In the genomic region with DNA sequence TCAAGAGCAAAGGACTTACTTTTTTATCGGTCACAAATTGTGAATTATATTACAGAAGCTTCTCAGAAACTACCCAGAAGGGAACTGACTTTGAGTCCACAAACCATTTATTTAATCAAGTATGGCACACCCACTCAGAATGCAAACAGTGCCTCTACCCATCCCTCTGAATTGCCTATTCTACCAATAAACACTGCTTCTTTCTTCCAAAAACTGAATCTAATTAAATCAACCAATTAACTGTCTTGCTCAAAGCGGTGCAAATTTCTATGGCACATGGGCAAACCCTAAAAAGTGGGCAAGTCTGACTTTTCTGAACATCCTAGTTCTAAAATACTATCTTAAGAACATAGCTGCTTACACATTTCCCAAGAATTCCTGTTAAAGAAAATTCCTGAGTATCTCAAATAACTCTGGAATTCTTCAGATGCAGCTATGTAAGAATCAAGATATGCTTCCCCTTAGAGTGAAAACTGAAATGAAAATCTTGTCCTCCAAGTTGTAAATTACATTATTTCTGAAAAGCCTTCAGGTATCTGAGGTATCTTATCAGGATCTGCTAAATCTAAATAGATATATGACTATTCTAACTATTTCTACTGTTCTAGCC, we compare ENCODE assay signal across 15 cellular contexts. TPM values are rescaled to one million over a fixed set of nuclear protein-coding genes. Genes with fewer than 3 reads are reported as not detected.
DNase-seq lines count a peak whose midpoint lies in the region; ATAC-seq and TF ChIP-seq lines count a peak whose summit lies in the region.
"Had no signal": no experiment of that assay in that cellular context is flagged by ENCODE, and none has a peak within 500 bp of the region (broad histone marks: within the 10 kb centered on the region; RNA-seq: fewer than 3 reads in every experiment).

No MANE protein-coding gene starts in this region.

- H3K9me2 ChIP-seq in GM23248 (ENCODE audit: insufficient read depth) (no peaks in the 10 kb centered on the region), SK-N-SH (no peaks in the 10 kb centered on the region)

- H2AFZ ChIP-seq in GM23248 (no peak overlapping the region), SK-N-SH (ENCODE audit: low read depth) (no peak overlapping the region)

- peak; percentile 60 for DNase-seq in GM23248
- DNase-seq in SK-N-SH: no peak
- peak; percentile 52 for DNase-seq in fibroblast of villous mesenchyme (ENCODE audit: low read depth)
- DNase-seq in putamen (ENCODE audit: low spot score): peak; percentile 63
- no peak for DNase-seq in NCI-H2107 (lab: John Stamatoyannopoulos, UW)
- DNase-seq in C1 segment of cervical spinal cord (lab: John Stamatoyannopoulos, UW): no peak
- no peak for DNase-seq in right atrium auricular region (ENCODE audit: low spot score)
- DNase-seq: MM.1S; NCI-H446 treated with DMSO at 0.1 percent for 48 hours; pancreas; SHP77 treated with DMSO at 0.1 percent for 48 hours; stimulated activated CD4-positive, alpha-beta T cell treated with anti-CD3 and anti-CD28 coated beads, Interleukin-4, amount 100 ng/mL, for 24 hours had no signal

- H3K36me3 ChIP-seq in GM23248 (ENCODE audit: low read depth) (no peaks in the 10 kb centered on the region), SK-N-SH (replicated peaks in 1 of 2; ENCODE audit: control insufficient read depth in 1 of 2, insufficient read depth in 2 of 2, low read length in 1 of 2) (peaks cover 0 to 3% of the 10 kb centered on the region in 2 experiments), right atrium auricular region (no peaks in the 10 kb centered on the region)
- H3K36me3 ChIP-seq: pancreas had no signal

- TF ChIP-seq RAD21 in SK-N-SH (IDR thresholded peaks at IDR 0.05; ENCODE audit: low read length): no peak

- POLR2A ChIA-PET in SK-N-SH (lab: Yijun Ruan, JAX): no interaction called here

- peak overlapping the region; percentile 66 for H3K4me2 ChIP-seq in GM23248 (ENCODE audit: unreplicated experiment)
- peak overlapping the region; percentile 84 for H3K4me2 ChIP-seq in SK-N-SH

- TF ChIP-seq EP300 in SK-N-SH (IDR thresholded peaks at IDR 0.05; ENCODE audit: borderline replicate concordance in 1 of 2, low read depth in 1 of 2, low read length in 1 of 2): no peak

- WGBS in GM23248 (ENCODE audit: low coverage in 1 of 2, low lambda C conversion rate in 2 of 2, missing lambda C conversion rate in 2 of 2), 2 experiments: 69 to 75% methylated on average over 2 of the region's 2 CpGs
- 77% methylated on average over 2 of the region's 2 CpGs for WGBS in SK-N-SH (ENCODE audit: low lambda C conversion rate)

- H3K4me1 ChIP-seq in GM23248 (ENCODE audit: insufficient read depth) (peaks cover 35% of the 10 kb centered on the region), SK-N-SH (ENCODE audit: control insufficient read depth in 1 of 2, insufficient read depth in 2 of 2, low read depth in 1 of 2, low read length in 1 of 2) (peaks cover 0 to 20% of the 10 kb centered on the region in 2 experiments; a peak in 3 of 4 replicates), right atrium auricular region (peaks cover 0 to 12% of the 10 kb centered on the region in 2 donors)

- H4K20me1 ChIP-seq in GM23248 (ENCODE audit: insufficient read depth) (no peaks in the 10 kb centered on the region; the same call in 1 of the 2 replicates), SK-N-SH (ENCODE audit: insufficient read depth) (peaks cover 16% of the 10 kb centered on the region)

- TF ChIP-seq CTCF in SK-N-SH (IDR thresholded peaks at IDR 0.05) (no peak), fibroblast of villous mesenchyme (IDR thresholded peaks at IDR 0.05; ENCODE audit: insufficient read depth, low read depth, low read length) (no peak), right atrium auricular region (IDR thresholded peaks at IDR 0.05) (no peak)

- CTCF ChIA-PET in SK-N-SH (lab: Yijun Ruan, JAX): interaction anchor here (2.5 kb wide), 1 partner anchor 8 kb away, joined by 18 read pairs; no protein-coding TSS in a partner anchor

- H3K27ac ChIP-seq in GM23248: peak overlapping the region; percentile 21
- H3K27ac ChIP-seq in SK-N-SH (ENCODE audit: low read depth in 2 of 2, low read length in 1 of 2): peak overlapping the region; percentile 23 to 62; a peak in 3 of 4 replicates
- no peak overlapping the region for H3K27ac ChIP-seq in right atrium auricular region
- H3K27ac ChIP-seq: pancreas had no signal

- H3F3A ChIP-seq in GM23248 (ENCODE audit: insufficient read depth) (peaks cover 44% of the 10 kb centered on the region), SK-N-SH (replicated peaks; ENCODE audit: insufficient read depth) (peaks cover 17% of the 10 kb centered on the region)

- H3K27me3 ChIP-seq in GM23248 (replicated peaks; ENCODE audit: insufficient read depth) (no peaks in the 10 kb centered on the region), SK-N-SH (ENCODE audit: insufficient read depth) (no peaks in the 10 kb centered on the region), right atrium auricular region (no peaks in the 10 kb centered on the region)
- H3K27me3 ChIP-seq: pancreas had no signal

- H3K4me3 ChIP-seq in GM23248: peak overlapping the region; percentile 26
- H3K4me3 ChIP-seq in SK-N-SH (ENCODE audit: low read depth in 2 of 2, low read length in 1 of 2): no peak overlapping the region
- H3K4me3 ChIP-seq in fibroblast of villous mesenchyme (ENCODE audit: low read depth, low read length): peak overlapping the region; percentile 10
- no peak overlapping the region for H3K4me3 ChIP-seq in right atrium auricular region
- H3K4me3 ChIP-seq: pancreas had no signal

- H3K79me2 ChIP-seq in GM23248 (ENCODE audit: insufficient read depth) (peaks cover 89% of the 10 kb centered on the region), SK-N-SH (ENCODE audit: insufficient read depth) (peaks cover 90% of the 10 kb centered on the region)

- H3K9ac ChIP-seq in GM23248 (peak overlapping the region; percentile 10), SK-N-SH (peak overlapping the region; percentile 30; the same call in 1 of the 2 replicates)

- no peak for ATAC-seq in HG02642 (IDR thresholded peaks at IDR 0.05; ENCODE audit: poor library complexity, unreplicated experiment)
- ATAC-seq: activated CD4-positive, CD25-positive, alpha-beta regulatory T cell treated with anti-CD3 and anti-CD28 coated beads, Interleukin-2, amount 50 U/mL, for 24 hours; left lobe of liver; pancreas had no signal

- H3K9me3 ChIP-seq in GM23248 (ENCODE audit: low read depth) (no peaks in the 10 kb centered on the region), SK-N-SH (no peaks in the 10 kb centered on the region), right atrium auricular region (no peaks in the 10 kb centered on the region)
- H3K9me3 ChIP-seq: pancreas had no signal

- in situ Hi-C loops in GM23248 (cut with MboI): no loop called here

TF ChIP-seq in SK-N-SH, 30 proteins besides CTCF, POLR2A, EP300 and RAD21:
- TF ChIP-seq TEAD4 (IDR thresholded peaks at IDR 0.05; ENCODE audit: borderline replicate concordance, insufficient read depth) (peak; percentile 65; the same call in 1 of the 2 replicates), JUND (IDR thresholded peaks at IDR 0.05) (peak; percentile 26; the same call in 1 of the 2 replicates), RCOR1 (IDR thresholded peaks at IDR 0.05; ENCODE audit: low read length) (no peak)
- TF ChIP-seq, protein P1, sequence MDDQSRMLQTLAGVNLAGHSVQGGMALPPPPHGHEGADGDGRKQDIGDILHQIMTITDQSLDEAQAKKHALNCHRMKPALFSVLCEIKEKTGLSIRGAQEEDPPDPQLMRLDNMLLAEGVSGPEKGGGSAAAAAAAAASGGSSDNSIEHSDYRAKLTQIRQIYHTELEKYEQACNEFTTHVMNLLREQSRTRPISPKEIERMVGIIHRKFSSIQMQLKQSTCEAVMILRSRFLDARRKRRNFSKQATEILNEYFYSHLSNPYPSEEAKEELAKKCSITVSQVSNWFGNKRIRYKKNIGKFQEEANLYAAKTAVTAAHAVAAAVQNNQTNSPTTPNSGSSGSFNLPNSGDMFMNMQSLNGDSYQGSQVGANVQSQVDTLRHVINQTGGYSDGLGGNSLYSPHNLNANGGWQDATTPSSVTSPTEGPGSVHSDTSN (IDR thresholded peaks at IDR 0.05): 0 out of 2 replicates have a peak, but pooled peaks have one; percentile 4
TF ChIP-seq in SK-N-SH: peak in this region for 3.

RNA-seq across cellular contexts. Expression of a gene that starts 4.3 kb away (rescaled TPM):
- 45.6 and 50.2 TPM in 2 replicates for total RNA-seq in GM23248 (2014; rRNA removed; shearing (Covaris generic))
- polyA plus RNA-seq in GM23248 (2016; fragmentation: Nextera tagmentation; extraction: Ambion mirVana) (38.1 and 44.7 TPM in 2 replicates), SK-N-SH (2012; rRNA removed) (10.2 and 14.4 TPM in 2 replicates)
- polyA plus RNA-seq in SK-N-SH (2012; cell fraction: cytosol; rRNA removed): 15.6 and 17.0 TPM in 2 replicates
- polyA plus RNA-seq in SK-N-SH (2012; cell fraction: nucleus; rRNA removed): 6.9 and 10.0 TPM in 2 replicates
- total RNA-seq in fibroblast of villous mesenchyme (38.3 and 48.4 TPM in 2 replicates), right atrium auricular region (10 to 100 TPM; 11.3 to 14.0 TPM)

Comparison
In these comparisons a context has a peak if more than half of its experiments do, and no peak if none do; other contexts are left out.
1. DNase-seq: peak in GM23248 (single experiment), fibroblast of villous mesenchyme (single experiment) and putamen (single experiment); none in SK-N-SH (single experiment), NCI-H2107 (single experiment), C1 segment of cervical spinal cord (0 of 14) and right atrium auricular region (single experiment).
2. H3K27ac ChIP-seq: peak in GM23248 (single experiment) and SK-N-SH (2 of 2); none in right atrium auricular region (0 of 2).
3. H3K4me3 ChIP-seq: peak in GM23248 (single experiment) and fibroblast of villous mesenchyme (single experiment); none in SK-N-SH (0 of 2) and right atrium auricular region (0 of 2).